ENCODE assay signal across 15 cellular contexts in the genomic region with DNA sequence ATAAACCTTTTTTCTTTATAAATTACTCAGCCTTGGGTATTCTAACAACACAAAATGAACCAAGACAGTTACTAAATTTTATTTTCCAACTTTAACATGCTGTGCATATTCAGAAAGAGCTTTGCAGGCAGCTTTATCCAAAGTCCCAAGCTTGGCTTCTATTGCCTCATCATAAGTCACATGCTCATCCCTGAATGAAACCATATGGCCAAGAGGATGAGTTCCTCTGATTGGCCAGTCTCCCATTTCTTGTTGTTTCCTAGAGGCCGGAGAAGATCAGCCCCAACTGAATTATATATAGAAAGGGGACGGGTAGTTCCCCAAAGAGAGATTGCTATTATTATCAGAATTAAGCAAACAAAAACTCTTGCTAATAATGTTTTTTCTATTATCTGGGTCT.
"Had no signal": no experiment of that assay in that cellular context is flagged by ENCODE, and none has a peak within 500 bp of the region (broad histone marks: within the 10 kb centered on the region; RNA-seq: fewer than 3 reads in every experiment).

No MANE protein-coding gene starts in this region.

- ATAC-seq: activated CD8-positive, alpha-beta memory T cell treated with anti-CD3 and anti-CD28 coated beads, Interleukin-2, amount 10 ng/mL, durations not matched to agents 7 days and 5 days; left colon; naive thymus-derived CD8-positive, alpha-beta T cell; stimulated activated naive CD8-positive, alpha-beta T cell treated with anti-CD3 and anti-CD28 coated beads, Interleukin-15, amount 100 ng/mL, for 72 hours; upper lobe of right lung had no signal

- H3K27ac ChIP-seq: esophagus muscularis mucosa, neutrophil, testis, upper lobe of right lung had no signal

- H3K27me3 ChIP-seq: esophagus muscularis mucosa, neutrophil, testis, upper lobe of right lung had no signal

- H3K9me3 ChIP-seq: esophagus muscularis mucosa, neutrophil, testis, upper lobe of right lung had no signal

- H3K4me1 ChIP-seq: esophagus muscularis mucosa, testis, upper lobe of right lung had no signal

- DNase-seq: activated CD4-positive, alpha-beta T cell treated with anti-CD3 and anti-CD28 coated beads, Interleukin-2, amount 50 U/mL, for 48 hours; activated CD4-positive, CD25-positive, alpha-beta regulatory T cell treated with anti-CD3 and anti-CD28 coated beads, Interleukin-2, amount 50 U/mL, for 72 hours; activated CD8-positive, alpha-beta memory T cell treated with anti-CD3 and anti-CD28 coated beads, Interleukin-2, amount 10 ng/mL, durations not matched to agents 7 days and 5 days; activated effector memory CD4-positive, alpha-beta T cell treated with anti-CD3 and anti-CD28 coated beads, Interleukin-2, amount 50 U/mL, for 16 hours; activated T-cell treated with anti-CD3 and anti-CD28 coated beads, Interleukin-2, amount 50 U/mL, for 24 hours; anterior cingulate cortex; left colon; naive thymus-derived CD8-positive, alpha-beta T cell; posterior cingulate gyrus; stimulated activated CD4-positive, alpha-beta T cell treated with anti-CD3 and anti-CD28 coated beads, Interleukin-4, amount 100 ng/mL, for 4 hours; stimulated activated naive CD8-positive, alpha-beta T cell treated with anti-CD3 and anti-CD28 coated beads, Interleukin-15, amount 100 ng/mL, for 72 hours; testis; upper lobe of right lung had no signal

- H3K4me3 ChIP-seq: esophagus muscularis mucosa, testis, upper lobe of right lung had no signal

- H3K36me3 ChIP-seq: esophagus muscularis mucosa, neutrophil, upper lobe of right lung had no signal
